In the genomic region with DNA sequence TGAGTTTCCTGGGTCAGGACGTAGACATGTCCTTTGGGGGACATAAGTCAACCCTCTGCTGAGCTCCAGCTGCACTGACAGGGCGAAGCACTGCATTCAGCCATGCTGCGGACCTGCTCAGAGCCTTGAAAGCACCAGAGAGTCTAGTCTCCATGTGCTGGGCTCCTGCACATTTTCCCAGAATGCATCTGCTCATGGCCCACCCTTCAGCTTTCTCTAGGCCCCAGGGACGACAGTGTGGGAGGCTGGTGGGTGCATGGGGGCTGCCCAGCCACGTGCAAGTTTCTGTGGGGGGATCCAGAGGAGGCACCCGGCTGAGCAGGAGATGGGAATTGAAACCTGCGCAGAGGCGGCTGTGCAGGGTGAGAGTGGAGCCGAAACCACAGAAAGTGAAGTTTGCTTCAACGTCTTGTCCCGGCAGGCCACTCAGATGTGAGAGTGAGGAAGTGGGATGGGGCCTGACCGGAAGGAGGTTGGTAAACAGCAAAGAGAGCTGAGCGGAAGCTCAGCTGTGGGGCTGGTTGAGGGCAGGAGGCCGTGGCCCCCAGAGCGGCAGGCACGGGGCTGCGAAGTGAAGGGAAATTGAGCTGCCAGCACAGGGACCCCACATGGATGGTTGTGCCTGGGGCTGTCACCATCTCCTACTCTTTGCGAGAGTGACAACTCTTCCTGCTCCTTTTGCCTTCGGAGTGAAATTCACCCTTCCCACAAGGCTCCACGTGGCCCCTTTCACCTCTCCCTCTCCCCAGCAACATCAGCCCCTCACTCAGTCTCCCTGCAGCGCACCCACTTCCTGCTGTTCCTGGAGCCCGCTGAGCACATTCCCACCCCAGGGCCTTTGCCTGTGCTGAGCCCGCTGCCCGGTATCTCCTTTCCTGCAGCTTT, we compare ENCODE assay signal across 2 cellular contexts.
TF ChIP-seq lines count a peak whose summit lies in the region.

No MANE protein-coding gene starts in this region.

TF ChIP-seq in GM12878, 131 proteins besides CTCF, POLR2A, EP300 and RAD21 (continues in another document):
- TF ChIP-seq ZNF217 (IDR thresholded peaks at IDR 0.05) (no peak; the same call in 1 of the 2 replicates), YBX1 (IDR thresholded peaks at IDR 0.05) (no peak), FOXM1 (IDR thresholded peaks at IDR 0.05; ENCODE audit: low read depth, low read length) (peak; percentile 94), CREB1 (IDR thresholded peaks at IDR 0.05; ENCODE audit: low read depth) (peak; percentile 84), RELA (IDR thresholded peaks at IDR 0.05; ENCODE audit: borderline replicate concordance, partially characterized antibody) (peak; percentile 93), TCF3 (IDR thresholded peaks at IDR 0.05; ENCODE audit: borderline replicate concordance, insufficient read depth, low read depth, low read length) (peak; percentile 48; the same call in 1 of the 2 replicates), PML (IDR thresholded peaks at IDR 0.05; ENCODE audit: low read length) (peak; percentile 59; the same call in 1 of the 2 replicates), SRF (IDR thresholded peaks at IDR 0.05; ENCODE audit: low read depth in 2 of 2, low read length in 2 of 2) (0 out of 4 replicates have a peak, but pooled peaks of 1 of the 2 experiments have one; percentile 36), NFIC (IDR thresholded peaks at IDR 0.05; ENCODE audit: low read depth, low read length) (peak; percentile 93), ZNF24 (IDR thresholded peaks at IDR 0.05) (0 out of 2 replicates have a peak, but pooled peaks have one; percentile 5), STAT1 (conservative IDR thresholded peaks at IDR 0.05) (peak; percentile 80; the same call in 1 of the 2 replicates), FOXK2 (IDR thresholded peaks at IDR 0.05) (peak; percentile 86), ATF7 (IDR thresholded peaks at IDR 0.05; ENCODE audit: low read depth) (peak; percentile 89)
- TF ChIP-seq, protein P1, sequence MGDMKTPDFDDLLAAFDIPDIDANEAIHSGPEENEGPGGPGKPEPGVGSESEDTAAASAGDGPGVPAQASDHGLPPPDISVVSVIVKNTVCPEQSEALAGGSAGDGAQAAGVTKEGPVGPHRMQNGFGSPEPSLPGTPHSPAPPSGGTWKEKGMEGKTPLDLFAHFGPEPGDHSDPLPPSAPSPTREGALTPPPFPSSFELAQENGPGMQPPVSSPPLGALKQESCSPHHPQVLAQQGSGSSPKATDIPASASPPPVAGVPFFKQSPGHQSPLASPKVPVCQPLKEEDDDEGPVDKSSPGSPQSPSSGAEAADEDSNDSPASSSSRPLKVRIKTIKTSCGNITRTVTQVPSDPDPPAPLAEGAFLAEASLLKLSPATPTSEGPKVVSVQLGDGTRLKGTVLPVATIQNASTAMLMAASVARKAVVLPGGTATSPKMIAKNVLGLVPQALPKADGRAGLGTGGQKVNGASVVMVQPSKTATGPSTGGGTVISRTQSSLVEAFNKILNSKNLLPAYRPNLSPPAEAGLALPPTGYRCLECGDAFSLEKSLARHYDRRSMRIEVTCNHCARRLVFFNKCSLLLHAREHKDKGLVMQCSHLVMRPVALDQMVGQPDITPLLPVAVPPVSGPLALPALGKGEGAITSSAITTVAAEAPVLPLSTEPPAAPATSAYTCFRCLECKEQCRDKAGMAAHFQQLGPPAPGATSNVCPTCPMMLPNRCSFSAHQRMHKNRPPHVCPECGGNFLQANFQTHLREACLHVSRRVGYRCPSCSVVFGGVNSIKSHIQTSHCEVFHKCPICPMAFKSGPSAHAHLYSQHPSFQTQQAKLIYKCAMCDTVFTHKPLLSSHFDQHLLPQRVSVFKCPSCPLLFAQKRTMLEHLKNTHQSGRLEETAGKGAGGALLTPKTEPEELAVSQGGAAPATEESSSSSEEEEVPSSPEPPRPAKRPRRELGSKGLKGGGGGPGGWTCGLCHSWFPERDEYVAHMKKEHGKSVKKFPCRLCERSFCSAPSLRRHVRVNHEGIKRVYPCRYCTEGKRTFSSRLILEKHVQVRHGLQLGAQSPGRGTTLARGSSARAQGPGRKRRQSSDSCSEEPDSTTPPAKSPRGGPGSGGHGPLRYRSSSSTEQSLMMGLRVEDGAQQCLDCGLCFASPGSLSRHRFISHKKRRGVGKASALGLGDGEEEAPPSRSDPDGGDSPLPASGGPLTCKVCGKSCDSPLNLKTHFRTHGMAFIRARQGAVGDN (IDR thresholded peaks at IDR 0.05): peak; percentile 95
- TF ChIP-seq, protein P2, sequence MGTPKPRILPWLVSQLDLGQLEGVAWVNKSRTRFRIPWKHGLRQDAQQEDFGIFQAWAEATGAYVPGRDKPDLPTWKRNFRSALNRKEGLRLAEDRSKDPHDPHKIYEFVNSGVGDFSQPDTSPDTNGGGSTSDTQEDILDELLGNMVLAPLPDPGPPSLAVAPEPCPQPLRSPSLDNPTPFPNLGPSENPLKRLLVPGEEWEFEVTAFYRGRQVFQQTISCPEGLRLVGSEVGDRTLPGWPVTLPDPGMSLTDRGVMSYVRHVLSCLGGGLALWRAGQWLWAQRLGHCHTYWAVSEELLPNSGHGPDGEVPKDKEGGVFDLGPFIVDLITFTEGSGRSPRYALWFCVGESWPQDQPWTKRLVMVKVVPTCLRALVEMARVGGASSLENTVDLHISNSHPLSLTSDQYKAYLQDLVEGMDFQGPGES (IDR thresholded peaks at IDR 0.05): no peak
- TF ChIP-seq, protein P3, sequence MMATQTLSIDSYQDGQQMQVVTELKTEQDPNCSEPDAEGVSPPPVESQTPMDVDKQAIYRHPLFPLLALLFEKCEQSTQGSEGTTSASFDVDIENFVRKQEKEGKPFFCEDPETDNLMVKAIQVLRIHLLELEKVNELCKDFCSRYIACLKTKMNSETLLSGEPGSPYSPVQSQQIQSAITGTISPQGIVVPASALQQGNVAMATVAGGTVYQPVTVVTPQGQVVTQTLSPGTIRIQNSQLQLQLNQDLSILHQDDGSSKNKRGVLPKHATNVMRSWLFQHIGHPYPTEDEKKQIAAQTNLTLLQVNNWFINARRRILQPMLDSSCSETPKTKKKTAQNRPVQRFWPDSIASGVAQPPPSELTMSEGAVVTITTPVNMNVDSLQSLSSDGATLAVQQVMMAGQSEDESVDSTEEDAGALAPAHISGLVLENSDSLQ (IDR thresholded peaks at IDR 0.05): peak; percentile 56
- TF ChIP-seq, protein P4, sequence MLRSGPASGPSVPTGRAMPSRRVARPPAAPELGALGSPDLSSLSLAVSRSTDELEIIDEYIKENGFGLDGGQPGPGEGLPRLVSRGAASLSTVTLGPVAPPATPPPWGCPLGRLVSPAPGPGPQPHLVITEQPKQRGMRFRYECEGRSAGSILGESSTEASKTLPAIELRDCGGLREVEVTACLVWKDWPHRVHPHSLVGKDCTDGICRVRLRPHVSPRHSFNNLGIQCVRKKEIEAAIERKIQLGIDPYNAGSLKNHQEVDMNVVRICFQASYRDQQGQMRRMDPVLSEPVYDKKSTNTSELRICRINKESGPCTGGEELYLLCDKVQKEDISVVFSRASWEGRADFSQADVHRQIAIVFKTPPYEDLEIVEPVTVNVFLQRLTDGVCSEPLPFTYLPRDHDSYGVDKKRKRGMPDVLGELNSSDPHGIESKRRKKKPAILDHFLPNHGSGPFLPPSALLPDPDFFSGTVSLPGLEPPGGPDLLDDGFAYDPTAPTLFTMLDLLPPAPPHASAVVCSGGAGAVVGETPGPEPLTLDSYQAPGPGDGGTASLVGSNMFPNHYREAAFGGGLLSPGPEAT (IDR thresholded peaks at IDR 0.05; ENCODE audit: low read depth): peak; percentile 88
- TF ChIP-seq, protein P5, sequence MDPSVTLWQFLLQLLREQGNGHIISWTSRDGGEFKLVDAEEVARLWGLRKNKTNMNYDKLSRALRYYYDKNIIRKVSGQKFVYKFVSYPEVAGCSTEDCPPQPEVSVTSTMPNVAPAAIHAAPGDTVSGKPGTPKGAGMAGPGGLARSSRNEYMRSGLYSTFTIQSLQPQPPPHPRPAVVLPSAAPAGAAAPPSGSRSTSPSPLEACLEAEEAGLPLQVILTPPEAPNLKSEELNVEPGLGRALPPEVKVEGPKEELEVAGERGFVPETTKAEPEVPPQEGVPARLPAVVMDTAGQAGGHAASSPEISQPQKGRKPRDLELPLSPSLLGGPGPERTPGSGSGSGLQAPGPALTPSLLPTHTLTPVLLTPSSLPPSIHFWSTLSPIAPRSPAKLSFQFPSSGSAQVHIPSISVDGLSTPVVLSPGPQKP (IDR thresholded peaks at IDR 0.05; ENCODE audit: low read depth, low read length): peak; percentile 82

TF ChIP-seq in GM23338, 12 proteins besides CTCF, POLR2A, EP300 and RAD21:
- TF ChIP-seq POLR2AphosphoS5 (IDR thresholded peaks at IDR 0.05; ENCODE audit: low read depth) (no peak), NANOG (IDR thresholded peaks at IDR 0.05; ENCODE audit: borderline replicate concordance) (no peak), ZNF114 (CRISPR knock-in tag; IDR thresholded peaks at IDR 0.05) (no peak), EZH2 (IDR thresholded peaks at IDR 0.05; ENCODE audit: low read depth, unreplicated experiment) (no peak), ZNF331 (CRISPR knock-in tag; IDR thresholded peaks at IDR 0.05; ENCODE audit: low read depth) (no peak)
- TF ChIP-seq, protein P6, sequence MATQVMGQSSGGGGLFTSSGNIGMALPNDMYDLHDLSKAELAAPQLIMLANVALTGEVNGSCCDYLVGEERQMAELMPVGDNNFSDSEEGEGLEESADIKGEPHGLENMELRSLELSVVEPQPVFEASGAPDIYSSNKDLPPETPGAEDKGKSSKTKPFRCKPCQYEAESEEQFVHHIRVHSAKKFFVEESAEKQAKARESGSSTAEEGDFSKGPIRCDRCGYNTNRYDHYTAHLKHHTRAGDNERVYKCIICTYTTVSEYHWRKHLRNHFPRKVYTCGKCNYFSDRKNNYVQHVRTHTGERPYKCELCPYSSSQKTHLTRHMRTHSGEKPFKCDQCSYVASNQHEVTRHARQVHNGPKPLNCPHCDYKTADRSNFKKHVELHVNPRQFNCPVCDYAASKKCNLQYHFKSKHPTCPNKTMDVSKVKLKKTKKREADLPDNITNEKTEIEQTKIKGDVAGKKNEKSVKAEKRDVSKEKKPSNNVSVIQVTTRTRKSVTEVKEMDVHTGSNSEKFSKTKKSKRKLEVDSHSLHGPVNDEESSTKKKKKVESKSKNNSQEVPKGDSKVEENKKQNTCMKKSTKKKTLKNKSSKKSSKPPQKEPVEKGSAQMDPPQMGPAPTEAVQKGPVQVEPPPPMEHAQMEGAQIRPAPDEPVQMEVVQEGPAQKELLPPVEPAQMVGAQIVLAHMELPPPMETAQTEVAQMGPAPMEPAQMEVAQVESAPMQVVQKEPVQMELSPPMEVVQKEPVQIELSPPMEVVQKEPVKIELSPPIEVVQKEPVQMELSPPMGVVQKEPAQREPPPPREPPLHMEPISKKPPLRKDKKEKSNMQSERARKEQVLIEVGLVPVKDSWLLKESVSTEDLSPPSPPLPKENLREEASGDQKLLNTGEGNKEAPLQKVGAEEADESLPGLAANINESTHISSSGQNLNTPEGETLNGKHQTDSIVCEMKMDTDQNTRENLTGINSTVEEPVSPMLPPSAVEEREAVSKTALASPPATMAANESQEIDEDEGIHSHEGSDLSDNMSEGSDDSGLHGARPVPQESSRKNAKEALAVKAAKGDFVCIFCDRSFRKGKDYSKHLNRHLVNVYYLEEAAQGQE (IDR thresholded peaks at IDR 0.05; ENCODE audit: unreplicated experiment): no peak
- TF ChIP-seq, protein P7, sequence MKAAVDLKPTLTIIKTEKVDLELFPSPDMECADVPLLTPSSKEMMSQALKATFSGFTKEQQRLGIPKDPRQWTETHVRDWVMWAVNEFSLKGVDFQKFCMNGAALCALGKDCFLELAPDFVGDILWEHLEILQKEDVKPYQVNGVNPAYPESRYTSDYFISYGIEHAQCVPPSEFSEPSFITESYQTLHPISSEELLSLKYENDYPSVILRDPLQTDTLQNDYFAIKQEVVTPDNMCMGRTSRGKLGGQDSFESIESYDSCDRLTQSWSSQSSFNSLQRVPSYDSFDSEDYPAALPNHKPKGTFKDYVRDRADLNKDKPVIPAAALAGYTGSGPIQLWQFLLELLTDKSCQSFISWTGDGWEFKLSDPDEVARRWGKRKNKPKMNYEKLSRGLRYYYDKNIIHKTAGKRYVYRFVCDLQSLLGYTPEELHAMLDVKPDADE (IDR thresholded peaks at IDR 0.05): no peak
- TF ChIP-seq, protein P8, sequence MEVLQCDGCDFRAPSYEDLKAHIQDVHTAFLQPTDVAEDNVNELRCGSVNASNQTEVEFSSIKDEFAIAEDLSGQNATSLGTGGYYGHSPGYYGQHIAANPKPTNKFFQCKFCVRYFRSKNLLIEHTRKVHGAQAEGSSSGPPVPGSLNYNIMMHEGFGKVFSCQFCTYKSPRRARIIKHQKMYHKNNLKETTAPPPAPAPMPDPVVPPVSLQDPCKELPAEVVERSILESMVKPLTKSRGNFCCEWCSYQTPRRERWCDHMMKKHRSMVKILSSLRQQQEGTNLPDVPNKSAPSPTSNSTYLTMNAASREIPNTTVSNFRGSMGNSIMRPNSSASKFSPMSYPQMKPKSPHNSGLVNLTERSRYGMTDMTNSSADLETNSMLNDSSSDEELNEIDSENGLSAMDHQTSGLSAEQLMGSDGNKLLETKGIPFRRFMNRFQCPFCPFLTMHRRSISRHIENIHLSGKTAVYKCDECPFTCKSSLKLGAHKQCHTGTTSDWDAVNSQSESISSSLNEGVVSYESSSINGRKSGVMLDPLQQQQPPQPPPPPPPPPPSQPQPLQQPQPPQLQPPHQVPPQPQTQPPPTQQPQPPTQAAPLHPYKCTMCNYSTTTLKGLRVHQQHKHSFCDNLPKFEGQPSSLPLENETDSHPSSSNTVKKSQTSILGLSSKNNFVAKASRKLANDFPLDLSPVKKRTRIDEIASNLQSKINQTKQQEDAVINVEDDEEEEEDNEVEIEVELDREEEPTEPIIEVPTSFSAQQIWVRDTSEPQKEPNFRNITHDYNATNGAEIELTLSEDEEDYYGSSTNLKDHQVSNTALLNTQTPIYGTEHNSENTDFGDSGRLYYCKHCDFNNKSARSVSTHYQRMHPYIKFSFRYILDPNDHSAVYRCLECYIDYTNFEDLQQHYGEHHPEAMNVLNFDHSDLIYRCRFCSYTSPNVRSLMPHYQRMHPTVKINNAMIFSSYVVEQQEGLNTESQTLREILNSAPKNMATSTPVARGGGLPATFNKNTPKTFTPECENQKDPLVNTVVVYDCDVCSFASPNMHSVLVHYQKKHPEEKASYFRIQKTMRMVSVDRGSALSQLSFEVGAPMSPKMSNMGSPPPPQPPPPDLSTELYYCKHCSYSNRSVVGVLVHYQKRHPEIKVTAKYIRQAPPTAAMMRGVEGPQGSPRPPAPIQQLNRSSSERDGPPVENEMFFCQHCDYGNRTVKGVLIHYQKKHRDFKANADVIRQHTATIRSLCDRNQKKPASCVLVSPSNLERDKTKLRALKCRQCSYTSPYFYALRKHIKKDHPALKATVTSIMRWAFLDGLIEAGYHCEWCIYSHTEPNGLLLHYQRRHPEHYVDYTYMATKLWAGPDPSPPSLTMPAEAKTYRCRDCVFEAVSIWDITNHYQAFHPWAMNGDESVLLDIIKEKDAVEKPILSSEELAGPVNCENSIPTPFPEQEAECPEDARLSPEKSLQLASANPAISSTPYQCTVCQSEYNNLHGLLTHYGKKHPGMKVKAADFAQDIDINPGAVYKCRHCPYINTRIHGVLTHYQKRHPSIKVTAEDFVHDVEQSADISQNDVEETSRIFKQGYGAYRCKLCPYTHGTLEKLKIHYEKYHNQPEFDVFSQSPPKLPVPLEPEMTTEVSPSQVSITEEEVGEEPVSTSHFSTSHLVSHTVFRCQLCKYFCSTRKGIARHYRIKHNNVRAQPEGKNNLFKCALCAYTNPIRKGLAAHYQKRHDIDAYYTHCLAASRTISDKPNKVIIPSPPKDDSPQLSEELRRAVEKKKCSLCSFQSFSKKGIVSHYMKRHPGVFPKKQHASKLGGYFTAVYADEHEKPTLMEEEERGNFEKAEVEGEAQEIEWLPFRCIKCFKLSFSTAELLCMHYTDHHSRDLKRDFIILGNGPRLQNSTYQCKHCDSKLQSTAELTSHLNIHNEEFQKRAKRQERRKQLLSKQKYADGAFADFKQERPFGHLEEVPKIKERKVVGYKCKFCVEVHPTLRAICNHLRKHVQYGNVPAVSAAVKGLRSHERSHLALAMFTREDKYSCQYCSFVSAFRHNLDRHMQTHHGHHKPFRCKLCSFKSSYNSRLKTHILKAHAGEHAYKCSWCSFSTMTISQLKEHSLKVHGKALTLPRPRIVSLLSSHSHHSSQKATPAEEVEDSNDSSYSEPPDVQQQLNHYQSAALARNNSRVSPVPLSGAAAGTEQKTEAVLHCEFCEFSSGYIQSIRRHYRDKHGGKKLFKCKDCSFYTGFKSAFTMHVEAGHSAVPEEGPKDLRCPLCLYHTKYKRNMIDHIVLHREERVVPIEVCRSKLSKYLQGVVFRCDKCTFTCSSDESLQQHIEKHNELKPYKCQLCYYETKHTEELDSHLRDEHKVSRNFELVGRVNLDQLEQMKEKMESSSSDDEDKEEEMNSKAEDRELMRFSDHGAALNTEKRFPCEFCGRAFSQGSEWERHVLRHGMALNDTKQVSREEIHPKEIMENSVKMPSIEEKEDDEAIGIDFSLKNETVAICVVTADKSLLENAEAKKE (CRISPR knock-in tag; IDR thresholded peaks at IDR 0.05): no peak
